ENCODE assay signal across 9 cellular contexts in the genomic region with DNA sequence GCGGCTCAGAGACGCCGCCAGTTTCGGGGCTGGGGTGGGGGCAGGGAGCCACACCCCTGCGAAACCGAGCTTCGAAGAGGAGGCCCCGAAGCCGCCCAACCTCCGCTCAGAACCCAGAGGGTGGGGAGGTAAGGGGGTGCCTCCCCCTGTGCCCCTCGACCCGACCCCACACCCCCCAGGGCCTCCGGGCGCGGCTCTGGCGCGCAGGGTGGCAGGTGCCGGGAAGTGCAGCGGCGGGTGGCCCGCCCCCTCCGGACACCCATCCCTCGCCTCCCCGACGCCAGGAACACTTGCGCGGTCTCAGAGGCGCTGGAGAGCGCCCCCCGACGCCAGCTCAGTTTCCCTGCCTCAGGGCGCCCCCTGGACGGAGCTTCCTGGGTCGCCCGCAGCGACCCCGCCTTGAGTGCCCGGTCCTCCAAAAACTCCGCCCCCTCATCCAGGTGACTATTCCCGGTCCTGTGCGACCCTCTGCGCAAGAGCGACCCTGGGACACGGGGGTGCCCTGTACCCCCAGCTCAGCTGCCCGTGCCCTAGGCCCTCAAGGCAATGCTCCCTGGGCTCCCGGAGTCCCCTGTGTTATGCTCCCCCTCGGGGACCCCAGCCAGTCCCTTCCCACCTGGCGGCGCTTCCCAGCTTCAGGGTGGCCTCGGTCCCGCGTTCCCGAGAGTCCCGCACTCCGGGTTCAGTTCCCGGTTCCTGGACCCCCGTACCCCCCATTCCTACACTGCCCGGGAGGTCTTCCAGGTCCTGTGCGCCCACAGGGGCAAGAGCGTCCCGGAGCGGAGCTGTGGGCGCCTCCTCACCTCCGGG. TPM values are rescaled to one million over a fixed set of nuclear protein-coding genes. Genes with fewer than 3 reads are reported as not detected.
DNase-seq lines count a peak whose midpoint lies in the region; ATAC-seq and TF ChIP-seq lines count a peak whose summit lies in the region.
"Had no signal": no experiment of that assay in that cellular context is flagged by ENCODE, and none has a peak within 500 bp of the region (broad histone marks: within the 10 kb centered on the region; RNA-seq: fewer than 3 reads in every experiment).

No MANE protein-coding gene starts in this region.

- peaks cover 7% of the 10 kb centered on the region for H3K4me1 Mint-ChIP-seq in endodermal cell
- H3K4me1 Mint-ChIP-seq in naive thymus-derived CD4-positive, alpha-beta T cell = peaks cover 4 to 10% (median 6%) of the 10 kb centered on the region in 7 donors

- H3K27me3 Mint-ChIP-seq in endodermal cell (ENCODE audit: insufficient read depth) = no peaks in the 10 kb centered on the region
- H3K27me3 Mint-ChIP-seq in naive thymus-derived CD4-positive, alpha-beta T cell = peaks cover 24 to 41% (median 33%) of the 10 kb centered on the region in 5 donors

- intact Hi-C loops in naive thymus-derived CD4-positive, alpha-beta T cell (cut with micrococcal nuclease) = no loop called here

- WGBS in endodermal cell (ENCODE audit: insufficient coverage in 1 of 2, insufficient read length in 1 of 2), 2 experiments = 0 to 4% methylated on average over 14 to 62 of the region's 64 CpGs

- H3K36me3 ChIP-seq in endodermal cell (ENCODE audit: control insufficient read depth, insufficient read depth, low read length) = no peaks in the 10 kb centered on the region
- H3K36me3 ChIP-seq in naive thymus-derived CD4-positive, alpha-beta T cell (ENCODE audit: control insufficient read depth in 2 of 3, insufficient read depth in 3 of 3, low read length in 3 of 3) = no peaks in the 10 kb centered on the region
- H3K36me3 ChIP-seq: BLaER1 treated with 17β-estradiol and CSF1 and Interleukin-3, amounts not matched to agents 10 nM and 100 nM had no signal

- H3K27ac Mint-ChIP-seq in endodermal cell = peak overlapping the region; percentile 68
- no peak overlapping the region for H3K27ac Mint-ChIP-seq in naive thymus-derived CD4-positive, alpha-beta T cell

- H3K27me3 ChIP-seq in endodermal cell (ENCODE audit: control insufficient read depth, insufficient read depth, low read length, poor library complexity, severe bottlenecking) = no peaks in the 10 kb centered on the region
- peaks cover 0 to 8% of the 10 kb centered on the region in 2 donors for H3K27me3 ChIP-seq in naive thymus-derived CD4-positive, alpha-beta T cell (ENCODE audit: control insufficient read depth in 2 of 2, insufficient read depth in 2 of 2, low read length in 2 of 2)

- H3K9me3 ChIP-seq in endodermal cell (ENCODE audit: control insufficient read depth, low read length) = no peaks in the 10 kb centered on the region
- H3K9me3 ChIP-seq in naive thymus-derived CD4-positive, alpha-beta T cell (ENCODE audit: control insufficient read depth in 2 of 3, low read length in 3 of 3) = no peaks in the 10 kb centered on the region
- H3K9me3 ChIP-seq: BLaER1 treated with 17β-estradiol and CSF1 and Interleukin-3, amounts not matched to agents 10 nM and 100 nM had no signal

- TF ChIP-seq CTCF in endodermal cell (conservative IDR thresholded peaks at IDR 0.05) = peak; percentile 70

- H3K36me3 Mint-ChIP-seq in endodermal cell (ENCODE audit: low read depth) = no peaks in the 10 kb centered on the region
- H3K36me3 Mint-ChIP-seq in naive thymus-derived CD4-positive, alpha-beta T cell = no peaks in the 10 kb centered on the region

- peak overlapping the region; percentile 85 for H3K4me3 Mint-ChIP-seq in endodermal cell
- peak overlapping the region in 9 of 10 donors; percentile 36 to 84 (median 53) for H3K4me3 Mint-ChIP-seq in naive thymus-derived CD4-positive, alpha-beta T cell

- no peak overlapping the region for H3K27ac ChIP-seq in endodermal cell (ENCODE audit: low read depth, low read length)
- H3K27ac ChIP-seq in naive thymus-derived CD4-positive, alpha-beta T cell (ENCODE audit: low read depth, low read length) = no peak overlapping the region
- H3K27ac ChIP-seq: BLaER1 treated with 17β-estradiol and CSF1 and Interleukin-3, amounts not matched to agents 10 nM and 100 nM had no signal

- peak; percentile 40 for ATAC-seq in naive thymus-derived CD4-positive, alpha-beta T cell
- ATAC-seq in HG03571 (IDR thresholded peaks at IDR 0.05; ENCODE audit: unreplicated experiment) = no peak

- peak overlapping the region; percentile 87 for H3K4me3 ChIP-seq in endodermal cell (ENCODE audit: low read length)
- H3K4me3 ChIP-seq in naive thymus-derived CD4-positive, alpha-beta T cell (ENCODE audit: low read length) = no peak overlapping the region
- H3K4me3 ChIP-seq: BLaER1 treated with 17β-estradiol and CSF1 and Interleukin-3, amounts not matched to agents 10 nM and 100 nM had no signal

- POLR2A ChIA-PET in naive thymus-derived CD4-positive, alpha-beta T cell (lab: Charles Lee) = no interaction called here

- peak overlapping the region; percentile 30 for H3K9ac ChIP-seq in endodermal cell (ENCODE audit: extremely low read depth, low read length, poor library complexity, severe bottlenecking)
- H3K9ac ChIP-seq: BLaER1 treated with 17β-estradiol and CSF1 and Interleukin-3, amounts not matched to agents 10 nM and 100 nM had no signal

- peak; percentile 8 for DNase-seq in NCI-H1436 (lab: John Stamatoyannopoulos, UW)
- DNase-seq in NCI-H1436 treated with DMSO at 0.1 percent for 48 hours (lab: John Stamatoyannopoulos, UW) = no peak
- DNase-seq in NCI-H774 (lab: John Stamatoyannopoulos, UW) = peak; percentile 26
- peak; percentile 85 for DNase-seq in endodermal cell
- DNase-seq in naive thymus-derived CD4-positive, alpha-beta T cell = no peak
- no peak for DNase-seq in HUDEP-2 (lab: John Stamatoyannopoulos, UW; ENCODE audit: unreplicated experiment in 76 of 76)
- no peak for DNase-seq in superior temporal gyrus (ENCODE audit: extremely low spot score)

- CTCF ChIA-PET in naive thymus-derived CD4-positive, alpha-beta T cell (lab: Charles Lee) = no interaction called here

- H3K9me3 Mint-ChIP-seq in endodermal cell = no peaks in the 10 kb centered on the region
- H3K9me3 Mint-ChIP-seq in naive thymus-derived CD4-positive, alpha-beta T cell = no peaks in the 10 kb centered on the region

- no peaks in the 10 kb centered on the region for H3K4me1 ChIP-seq in endodermal cell (ENCODE audit: control insufficient read depth, insufficient read depth, low read length)
- H3K4me1 ChIP-seq in naive thymus-derived CD4-positive, alpha-beta T cell (ENCODE audit: control insufficient read depth in 2 of 2, insufficient read depth in 2 of 2, low read length in 2 of 2) = no peaks in the 10 kb centered on the region
- H3K4me1 ChIP-seq: BLaER1 treated with 17β-estradiol and CSF1 and Interleukin-3, amounts not matched to agents 10 nM and 100 nM had no signal

RNA-seq across cellular contexts. Expression of a gene that starts 0.6 kb away (rescaled TPM):
- total RNA-seq in endodermal cell = 10 to 100 TPM; 37.8 to 48.5 TPM
- 4.7 TPM for polyA plus RNA-seq in endodermal cell (2013, experiment 1 of 2)
- polyA plus RNA-seq in endodermal cell (2013, experiment 2 of 2) = 3.6 TPM
- total RNA-seq in naive thymus-derived CD4-positive, alpha-beta T cell = not detected
- under 1 TPM; 0.15 to 0.47 TPM for polyA plus RNA-seq in naive thymus-derived CD4-positive, alpha-beta T cell

RNA-seq across cellular contexts. Expression of a gene that starts 21.7 kb away (rescaled TPM):
- total RNA-seq in endodermal cell = under 1 TPM; 0.22 to 0.33 TPM
- polyA plus RNA-seq in endodermal cell (2013, experiment 1 of 2) = 0.89 TPM
- polyA plus RNA-seq in endodermal cell (2013, experiment 2 of 2) = 0.37 TPM
- 1 to 10 TPM in 1 of 5 experiments, under 1 TPM in 1, not detected in 3; 0.21 to 1.0 TPM for total RNA-seq in naive thymus-derived CD4-positive, alpha-beta T cell
- polyA plus RNA-seq in naive thymus-derived CD4-positive, alpha-beta T cell = not detected

Comparison
In these comparisons a context has a peak if more than half of its experiments do, and no peak if none do; other contexts are left out.
1. DNase-seq: peak in NCI-H1436 (single experiment), NCI-H774 (single experiment) and endodermal cell (single experiment); none in NCI-H1436 treated with DMSO at 0.1 percent for 48 hours (single experiment), naive thymus-derived CD4-positive, alpha-beta T cell (0 of 9), HUDEP-2 (0 of 76) and superior temporal gyrus (single experiment).
2. RNA of a gene that starts 0.6 kb away (total RNA-seq): 37.8 to 48.5 TPM in endodermal cell; not detected in naive thymus-derived CD4-positive, alpha-beta T cell; every median in the first group is over 10 times any median in the second.